ENCODE assay signal across 8 cellular contexts in genomic region chr22:30922151-30922611, GRCh38. TPM values are rescaled to one million over a fixed set of nuclear protein-coding genes. Genes with fewer than 3 reads are reported as not detected.
DNase-seq lines count a peak whose midpoint lies in the region; ATAC-seq and TF ChIP-seq lines count a peak whose summit lies in the region.

No MANE protein-coding gene starts in this region.

- no peak for TF ChIP-seq RAD21 in SK-N-SH (IDR thresholded peaks at IDR 0.05; ENCODE audit: low read length)

- ATAC-seq in SK-N-SH treated with all-trans-retinoic acid at 6 μM for 48 hours (no peak; the same call in 2 of the 3 replicates), mucosa of descending colon (peak; percentile 76), HG03097 (IDR thresholded peaks at IDR 0.05; ENCODE audit: low FRiP score, unreplicated experiment) (no peak)

- no peaks in the 10 kb centered on the region for H3K27me3 ChIP-seq in SK-N-SH (ENCODE audit: insufficient read depth)

- peaks cover 9 to 12% of the 10 kb centered on the region in 2 experiments for H3K36me3 ChIP-seq in SK-N-SH (replicated peaks in 1 of 2; ENCODE audit: control insufficient read depth in 1 of 2, insufficient read depth in 2 of 2, low read length in 1 of 2)
- H3K36me3 ChIP-seq in mucosa of descending colon (ENCODE audit: low read depth), result no peaks in the 10 kb centered on the region

- WGBS in SK-N-SH (ENCODE audit: low lambda C conversion rate), result 39% methylated on average over 7 of the region's 34 CpGs

- no peaks in the 10 kb centered on the region for H3K9me2 ChIP-seq in SK-N-SH

- no peak overlapping the region for H3K27ac ChIP-seq in SK-N-SH (ENCODE audit: low read depth in 2 of 2, low read length in 1 of 2)

- H3K4me1 ChIP-seq in SK-N-SH (ENCODE audit: control insufficient read depth in 1 of 2, insufficient read depth in 2 of 2, low read depth in 1 of 2, low read length in 1 of 2), result peaks cover 0 to 10% of the 10 kb centered on the region in 2 experiments; a peak in 1 of 4 replicates
- peaks cover 4% of the 10 kb centered on the region for H3K4me1 ChIP-seq in mucosa of descending colon (ENCODE audit: low read depth)

- POLR2A ChIA-PET in SK-N-SH (lab: Yijun Ruan, JAX), result interaction anchor here (0.7 to 1.9 kb wide), 2 partner anchors 163 to 288 kb away, joined by 3 to 6 read pairs; no protein-coding TSS in a partner anchor

- H3F3A ChIP-seq in SK-N-SH (replicated peaks; ENCODE audit: insufficient read depth), result no peaks in the 10 kb centered on the region

- peak overlapping the region; percentile 66 for H3K4me2 ChIP-seq in SK-N-SH

- peak overlapping the region in 1 of 2 experiments; percentile 18; a peak in 2 of 4 replicates for H3K4me3 ChIP-seq in SK-N-SH (ENCODE audit: low read depth in 2 of 2, low read length in 1 of 2)
- no peak overlapping the region for H3K4me3 ChIP-seq in mucosa of descending colon

- TF ChIP-seq CTCF in SK-N-SH (IDR thresholded peaks at IDR 0.05) (no peak), mucosa of descending colon (IDR thresholded peaks at IDR 0.05) (no peak)

- no peaks in the 10 kb centered on the region for H4K20me1 ChIP-seq in SK-N-SH (ENCODE audit: insufficient read depth)

- no peaks in the 10 kb centered on the region for H3K9me3 ChIP-seq in SK-N-SH
- H3K9me3 ChIP-seq in mucosa of descending colon, result no peaks in the 10 kb centered on the region

- intact Hi-C loops in mucosa of descending colon (cut with DNase I, micrococcal nuclease), result loop anchor here in 1 of 2 donors (5.0 kb wide), 1 partner anchor 160 kb away; no protein-coding TSS in a partner anchor

- CTCF ChIA-PET in SK-N-SH (lab: Yijun Ruan, JAX), result interaction anchor here (0.6 to 8.7 kb wide), 15 partner anchors 8 to 288 kb away, joined by 3 to 170 read pairs (median 5); partner anchors contain the start of gene SLC35E4

- H3K9ac ChIP-seq in SK-N-SH, result no peak overlapping the region

- DNase-seq in SK-N-SH (peak; percentile 70), cerebellar cortex (ENCODE audit: low spot score) (peak; percentile 51), mucosa of descending colon (peak; percentile 66 to 82 (median 81)), NCI-H146 (lab: John Stamatoyannopoulos, UW) (no peak)
- DNase-seq in activated CD4-positive, alpha-beta T cell treated with anti-CD3 and anti-CD28 coated beads for 1 hour, result peak; percentile 82
- peak; percentile 46 to 77 for DNase-seq in stimulated activated CD8-positive, alpha-beta memory T cell treated with anti-CD3 and anti-CD28 coated beads, Interleukin-4, amount 100 ng/mL, for 1 hour (ENCODE audit: low read depth in 2 of 2, low spot score in 1 of 2)

- 0 out of 2 replicates have a peak overlapping the region, but pooled peaks have one; percentile 59 for H2AFZ ChIP-seq in SK-N-SH (ENCODE audit: low read depth)

- H3K79me2 ChIP-seq in SK-N-SH (ENCODE audit: insufficient read depth), result no peaks in the 10 kb centered on the region

- no peak for TF ChIP-seq EP300 in SK-N-SH (IDR thresholded peaks at IDR 0.05; ENCODE audit: borderline replicate concordance in 1 of 2, low read depth in 1 of 2, low read length in 1 of 2)

TF ChIP-seq in SK-N-SH, 30 proteins besides CTCF, POLR2A, EP300 and RAD21 (continues in another document):
- TF ChIP-seq TAF1 (IDR thresholded peaks at IDR 0.05; ENCODE audit: borderline replicate concordance, low read depth, low read length), result no peak
- TF ChIP-seq TEAD4 (IDR thresholded peaks at IDR 0.05; ENCODE audit: borderline replicate concordance, insufficient read depth), result no peak
- TF ChIP-seq PBX3 (IDR thresholded peaks at IDR 0.05), result no peak
- no peak for TF ChIP-seq GATA2 (CRISPR knock-in tag; IDR thresholded peaks at IDR 0.05)
- no peak for TF ChIP-seq REST (IDR thresholded peaks at IDR 0.05; ENCODE audit: low read depth, low read length)
- no peak for TF ChIP-seq FOSL2 (IDR thresholded peaks at IDR 0.05; ENCODE audit: borderline replicate concordance, low read depth)
- no peak for TF ChIP-seq RXRA (IDR thresholded peaks at IDR 0.05; ENCODE audit: borderline replicate concordance, low read depth)

TF ChIP-seq in SK-N-SH treated with all-trans-retinoic acid at 6 μM for 48 hours, 23 proteins besides CTCF, POLR2A, EP300 and RAD21:
- no peak for TF ChIP-seq BACH2 (CRISPR knock-in tag; IDR thresholded peaks at IDR 0.05; ENCODE audit: borderline replicate concordance)
- no peak for TF ChIP-seq SNAI2 (CRISPR knock-in tag; IDR thresholded peaks at IDR 0.05)
- no peak for TF ChIP-seq ZFP3 (CRISPR knock-in tag; IDR thresholded peaks at IDR 0.05)
- no peak for TF ChIP-seq ZNF70 (CRISPR knock-in tag; IDR thresholded peaks at IDR 0.05)
- TF ChIP-seq PATZ1 (CRISPR knock-in tag; IDR thresholded peaks at IDR 0.05; ENCODE audit: borderline replicate concordance), result no peak
- TF ChIP-seq TCF4 (CRISPR knock-in tag; IDR thresholded peaks at IDR 0.05; ENCODE audit: borderline replicate concordance), result no peak
- TF ChIP-seq POU6F1 (CRISPR knock-in tag; IDR thresholded peaks at IDR 0.05; ENCODE audit: borderline replicate concordance, low read depth), result no peak
- TF ChIP-seq ZC3H10 (CRISPR knock-in tag; IDR thresholded peaks at IDR 0.05), result no peak
- TF ChIP-seq ZNF8 (CRISPR knock-in tag; IDR thresholded peaks at IDR 0.05), result no peak
- no peak for TF ChIP-seq OSR1 (CRISPR knock-in tag; IDR thresholded peaks at IDR 0.05)
- no peak for TF ChIP-seq ARNTL (CRISPR knock-in tag; IDR thresholded peaks at IDR 0.05; ENCODE audit: borderline replicate concordance, low read depth)
- TF ChIP-seq GLIS3 (CRISPR knock-in tag; IDR thresholded peaks at IDR 0.05), result no peak
- no peak for TF ChIP-seq ZFP30 (CRISPR knock-in tag; IDR thresholded peaks at IDR 0.05)
- TF ChIP-seq ESRRG (CRISPR knock-in tag; IDR thresholded peaks at IDR 0.05), result no peak

RNA-seq across cellular contexts. Expression of gene MORC2, which starts 46.4 kb away (rescaled TPM):
- polyA plus RNA-seq in SK-N-SH (2012; rRNA removed), result 7.3 and 8.3 TPM in 2 replicates
- 6.0 and 6.1 TPM in 2 replicates for polyA plus RNA-seq in SK-N-SH (2012; cell fraction: cytosol; rRNA removed)
- 19.7 and 21.7 TPM in 2 replicates for polyA plus RNA-seq in SK-N-SH (2012; cell fraction: nucleus; rRNA removed)
- 10 to 100 TPM; 14.0 to 28.0 (median 20.0) TPM for total RNA-seq in mucosa of descending colon

RNA-seq across cellular contexts. Expression of gene TUG1, which starts 46.9 kb away (rescaled TPM):
- 46.8 and 63.2 TPM in 2 replicates for polyA plus RNA-seq in SK-N-SH (2012; rRNA removed)
- polyA plus RNA-seq in SK-N-SH (2012; cell fraction: cytosol; rRNA removed), result 48.4 and 52.5 TPM in 2 replicates
- polyA plus RNA-seq in SK-N-SH (2012; cell fraction: nucleus; rRNA removed), result 125 and 190 TPM in 2 replicates
- total RNA-seq in mucosa of descending colon, result 10 to 100 TPM; 68.2 to 83.2 (median 72.0) TPM
